12 cellular contexts compared by ENCODE assay signal in the genomic region with DNA sequence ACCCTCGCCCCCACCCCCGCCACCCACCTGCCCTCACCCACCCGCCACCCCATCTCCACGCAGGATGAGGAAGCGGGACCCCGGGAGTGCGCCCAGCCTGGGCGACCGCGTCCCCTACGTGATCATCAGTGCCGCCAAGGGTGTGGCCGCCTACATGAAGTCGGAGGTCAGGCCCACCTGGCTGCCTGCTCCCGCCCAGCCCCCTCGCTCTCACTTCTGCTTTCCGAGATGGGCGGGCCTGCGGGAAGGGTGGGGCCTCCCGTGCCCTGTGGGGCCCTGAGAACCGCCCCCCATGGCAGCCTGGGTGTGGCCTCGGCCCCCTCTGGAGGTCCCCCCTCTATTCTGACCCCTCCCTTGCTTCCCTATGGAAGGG. TPM values are rescaled to one million over a fixed set of nuclear protein-coding genes. Genes with fewer than 3 reads are reported as not detected.
DNase-seq lines count a peak whose midpoint lies in the region; ATAC-seq, FAIRE-seq and TF ChIP-seq lines count a peak whose summit lies in the region.
"Had no signal": no experiment of that assay in that cellular context is flagged by ENCODE, and none has a peak within 500 bp of the region (broad histone marks: within the 10 kb centered on the region; RNA-seq: fewer than 3 reads in every experiment).

No MANE protein-coding gene starts in this region.

- in situ Hi-C loops in KBM-7 (cut with MboI; ENCODE audit: low pct_unique_long_range_greater_than_20kb, low sequenced_read_pairs): no loop called here

- H2AFZ ChIP-seq in smooth muscle cell (ENCODE audit: low read depth): no peak overlapping the region

- no peaks in the 10 kb centered on the region for H3K79me2 ChIP-seq in smooth muscle cell (ENCODE audit: low read depth)

- no peak for TF ChIP-seq CTCF in heart right ventricle (IDR thresholded peaks at IDR 0.05)
- no peak for TF ChIP-seq CTCF in smooth muscle cell (IDR thresholded peaks at IDR 0.05; ENCODE audit: borderline replicate concordance, insufficient read depth, poor library complexity, severe bottlenecking)

- no peaks in the 10 kb centered on the region for H3K9me3 Mint-ChIP-seq in activated CD4-positive, alpha-beta T cell treated with anti-CD3 and anti-CD28 coated beads, Interleukin-2, amount 10 ng/mL, durations not matched to agents 7 days and 5 days

- peak; percentile 97 for DNase-seq in GM12892 (ENCODE audit: insufficient read length)
- DNase-seq in KBM-7: peak; percentile 75
- DNase-seq in heart right ventricle: peak in 1 of 2 donors; percentile 36
- no peak for DNase-seq in smooth muscle cell (lab: John Stamatoyannopoulos, UW; ENCODE audit: unreplicated experiment)
- no peak for DNase-seq in HuH-7.5 (ENCODE audit: low spot score)
- DNase-seq in dedifferentiated amniotic fluid mesenchymal stem cell (ENCODE audit: extremely low spot score): no peak
- DNase-seq in activated CD4-positive, alpha-beta T cell treated with anti-CD3 and anti-CD28 coated beads, Interleukin-2, amount 10 ng/mL, durations not matched to agents 7 days and 5 days: no peak
- DNase-seq: central memory CD4-positive, alpha-beta T cell; left cardiac atrium; stimulated activated CD4-positive, alpha-beta T cell treated with anti-CD3 and anti-CD28 coated beads, Interleukin-4, amount 100 ng/mL, for 4 hours had no signal

- peaks cover 0 to 7% (median 0%) of the 10 kb centered on the region in 9 donors for H3K36me3 ChIP-seq in heart right ventricle
- no peaks in the 10 kb centered on the region for H3K36me3 ChIP-seq in smooth muscle cell (ENCODE audit: low read depth)

- H3K4me3 ChIP-seq in heart right ventricle: peak overlapping the region in 1 of 10 donors; percentile 20
- H3K4me3 ChIP-seq in smooth muscle cell: no peak overlapping the region

- H3K4me2 ChIP-seq in smooth muscle cell: no peak overlapping the region

- POLR2A ChIA-PET in activated CD4-positive, alpha-beta T cell treated with anti-CD3 and anti-CD28 coated beads, Interleukin-2, amount 10 ng/mL, durations not matched to agents 7 days and 5 days (lab: Charles Lee): no interaction called here

- no peaks in the 10 kb centered on the region for H4K20me1 ChIP-seq in smooth muscle cell (ENCODE audit: low read depth)

- CTCF ChIA-PET in activated CD4-positive, alpha-beta T cell treated with anti-CD3 and anti-CD28 coated beads, Interleukin-2, amount 10 ng/mL, durations not matched to agents 7 days and 5 days (lab: Charles Lee): interaction anchor here (0.6 to 1.5 kb wide), 10 partner anchors 10 to 681 kb away, joined by 3 to 4 read pairs (median 3); no protein-coding TSS in a partner anchor

- H3K4me1 Mint-ChIP-seq in activated CD4-positive, alpha-beta T cell treated with anti-CD3 and anti-CD28 coated beads, Interleukin-2, amount 10 ng/mL, durations not matched to agents 7 days and 5 days: peaks cover 12% of the 10 kb centered on the region

- intact Hi-C loops in heart right ventricle (cut with DNase I): loop anchor here in 7 of 10 donors (2.0 to 5.0 kb wide), 3 partner anchors 47 to 58 kb away; a partner anchor contains a TSS

- peak; percentile 98 for FAIRE-seq in GM12892 (lab: Jason Lieb, UNC)

- H3K27ac Mint-ChIP-seq in activated CD4-positive, alpha-beta T cell treated with anti-CD3 and anti-CD28 coated beads, Interleukin-2, amount 10 ng/mL, durations not matched to agents 7 days and 5 days: no peak overlapping the region

- peaks cover 10% of the 10 kb centered on the region for H3K27me3 Mint-ChIP-seq in activated CD4-positive, alpha-beta T cell treated with anti-CD3 and anti-CD28 coated beads, Interleukin-2, amount 10 ng/mL, durations not matched to agents 7 days and 5 days

- H3K9me3 ChIP-seq in heart right ventricle (peaks cover 0 to 6% (median 0%) of the 10 kb centered on the region in 11 donors), smooth muscle cell (replicated peaks; ENCODE audit: low read depth) (no peaks in the 10 kb centered on the region)

- 86% methylated on average over 18 to 22 of the region's 22 CpGs for whole genome bisulfite sequencing in heart right ventricle, 2 donors
- WGBS in smooth muscle cell (ENCODE audit: low lambda C conversion rate): 96% methylated on average over 10 of the region's 22 CpGs

- ATAC-seq in GM21723 (IDR thresholded peaks at IDR 0.05; ENCODE audit: unreplicated experiment) (peak; percentile 46), heart right ventricle (peak in 6 of 8 donors; percentile 6 to 30 (median 22))

- H3F3A ChIP-seq in smooth muscle cell (ENCODE audit: low read depth): no peaks in the 10 kb centered on the region

- no peak overlapping the region for H3K9ac ChIP-seq in smooth muscle cell (ENCODE audit: low read depth)

- peaks cover 0 to 20% (median 0%) of the 10 kb centered on the region in 9 donors for H3K4me1 ChIP-seq in heart right ventricle
- H3K4me1 ChIP-seq in smooth muscle cell (ENCODE audit: low read depth): peaks cover 7% of the 10 kb centered on the region

- H3K27ac ChIP-seq in heart right ventricle (peak overlapping the region in 1 of 10 donors; percentile 40), smooth muscle cell (ENCODE audit: low read depth) (no peak overlapping the region)

- peaks cover 8 to 38% (median 35%) of the 10 kb centered on the region in 7 donors for H3K27me3 ChIP-seq in heart right ventricle
- peaks cover 28% of the 10 kb centered on the region for H3K27me3 ChIP-seq in smooth muscle cell (ENCODE audit: low read depth)

- H3K36me3 Mint-ChIP-seq in activated CD4-positive, alpha-beta T cell treated with anti-CD3 and anti-CD28 coated beads, Interleukin-2, amount 10 ng/mL, durations not matched to agents 7 days and 5 days (ENCODE audit: low read depth): peaks cover 18% of the 10 kb centered on the region

- no peak overlapping the region for H3K4me3 Mint-ChIP-seq in activated CD4-positive, alpha-beta T cell treated with anti-CD3 and anti-CD28 coated beads, Interleukin-2, amount 10 ng/mL, durations not matched to agents 7 days and 5 days

- no peak for TF ChIP-seq POLR2A in GM12892 (IDR thresholded peaks at IDR 0.05; ENCODE audit: low read depth, low read length)

RNA-seq across cellular contexts. Expression of a gene that starts 3.1 kb away (rescaled TPM):
- 38.2 TPM for polyA plus RNA-seq in GM12892 (2012; ENCODE audit: missing spikeins)
- total RNA-seq in heart right ventricle (under 1 TPM in 2 of 10 donors, not detected in 8; 0.20 to 0.42 TPM), smooth muscle cell (not detected in 2 replicates)
- polyA plus RNA-seq in heart right ventricle (under 1 TPM in 1 of 2 donors, not detected in 1; 0.10 TPM), smooth muscle cell (0.17 TPM in 1 of 2 replicates, not detected in the other)
- under 1 TPM; 0.48 to 0.50 TPM for total RNA-seq in activated CD4-positive, alpha-beta T cell treated with anti-CD3 and anti-CD28 coated beads, Interleukin-2, amount 10 ng/mL, durations not matched to agents 7 days and 5 days
- total RNA-seq: Daoy, left cardiac atrium had no signal

RNA-seq across cellular contexts. Expression of a gene that starts 17.0 kb away (rescaled TPM):
- 1.2 TPM for polyA plus RNA-seq in GM12892 (2012; ENCODE audit: missing spikeins)
- total RNA-seq in heart right ventricle (under 1 TPM in 2 of 10 donors, not detected in 8; 0.13 to 0.35 TPM), smooth muscle cell (0.18 TPM in 1 of 2 replicates, not detected in the other)
- polyA plus RNA-seq in heart right ventricle (under 1 TPM in 1 of 2 donors, not detected in 1; 0.01 TPM), smooth muscle cell (not detected in 2 replicates)
- total RNA-seq in activated CD4-positive, alpha-beta T cell treated with anti-CD3 and anti-CD28 coated beads, Interleukin-2, amount 10 ng/mL, durations not matched to agents 7 days and 5 days: not detected
- total RNA-seq: Daoy, left cardiac atrium had no signal

RNA-seq across cellular contexts. Expression of a gene that starts 31.5 kb away (rescaled TPM):
- 28.7 TPM for polyA plus RNA-seq in GM12892 (2012; ENCODE audit: missing spikeins)
- total RNA-seq in heart right ventricle (10 to 100 TPM in 6 of 10 donors, 1 to 10 TPM in 4; 4.2 to 15.0 (median 10.7) TPM), smooth muscle cell (14.9 and 16.0 TPM in 2 replicates)
- polyA plus RNA-seq in heart right ventricle (10 to 100 TPM; 14.2 to 28.3 TPM), smooth muscle cell (37.6 and 41.6 TPM in 2 replicates)
- 100 to 1,000 TPM; 156 to 167 TPM for total RNA-seq in activated CD4-positive, alpha-beta T cell treated with anti-CD3 and anti-CD28 coated beads, Interleukin-2, amount 10 ng/mL, durations not matched to agents 7 days and 5 days

RNA-seq across cellular contexts. Expression of a gene that starts 39.4 kb away (rescaled TPM):
- polyA plus RNA-seq in GM12892 (2012; ENCODE audit: missing spikeins): 16.3 TPM
- total RNA-seq in heart right ventricle (10 to 100 TPM; 64.0 to 96.7 (median 69.8) TPM), smooth muscle cell (39.5 and 48.3 TPM in 2 replicates)
- polyA plus RNA-seq in heart right ventricle (100 to 1,000 TPM in 1 of 2 donors, 10 to 100 TPM in 1; 90.7 to 125 TPM), smooth muscle cell (69.7 and 85.7 TPM in 2 replicates)
- 10 to 100 TPM; 55.2 to 62.2 TPM for total RNA-seq in activated CD4-positive, alpha-beta T cell treated with anti-CD3 and anti-CD28 coated beads, Interleukin-2, amount 10 ng/mL, durations not matched to agents 7 days and 5 days

RNA-seq across cellular contexts. Expression of a gene that starts 50.2 kb away (rescaled TPM):
- 2.3 TPM for polyA plus RNA-seq in GM12892 (2012; ENCODE audit: missing spikeins)
- total RNA-seq in heart right ventricle: under 1 TPM in 2 of 10 donors, not detected in 8; 0.22 to 0.56 TPM
- 1 to 10 TPM in 1 of 2 donors, under 1 TPM in 1; 0.25 to 1.1 TPM for polyA plus RNA-seq in heart right ventricle
- total RNA-seq in smooth muscle cell: 0.27 and 0.72 TPM in 2 replicates
- 0.65 and 2.1 TPM in 2 replicates for polyA plus RNA-seq in smooth muscle cell
- 1 to 10 TPM; 1.7 to 1.9 TPM for total RNA-seq in activated CD4-positive, alpha-beta T cell treated with anti-CD3 and anti-CD28 coated beads, Interleukin-2, amount 10 ng/mL, durations not matched to agents 7 days and 5 days
- total RNA-seq: Daoy had no signal

Comparison
In these comparisons a context has a peak if more than half of its experiments do, and no peak if none do; other contexts are left out.
1. DNase-seq: peak in GM12892 (single experiment) and KBM-7 (single experiment); none in smooth muscle cell (single experiment), HuH-7.5 (single experiment), dedifferentiated amniotic fluid mesenchymal stem cell (single experiment) and activated CD4-positive, alpha-beta T cell treated with anti-CD3 and anti-CD28 coated beads, Interleukin-2, amount 10 ng/mL, durations not matched to agents 7 days and 5 days (single experiment).